In genomic region chr20:5168582-5169396, GRCh38 we compare ENCODE assay signal across 7 cellular contexts. TPM values are rescaled to one million over a fixed set of nuclear protein-coding genes. Genes with fewer than 3 reads are reported as not detected.
DNase-seq lines count a peak whose midpoint lies in the region; ATAC-seq and TF ChIP-seq lines count a peak whose summit lies in the region.

No MANE protein-coding gene starts in this region.

- H2BK5ac ChIP-seq in H9 (ENCODE audit: insufficient read length, low read length), result peak overlapping the region; percentile 20

- H2BK15ac ChIP-seq in H9 (ENCODE audit: low read depth, low read length), result no peak overlapping the region

- H3K79me2 ChIP-seq in H9 (ENCODE audit: insufficient read depth, low read length), result peaks cover 10% of the 10 kb centered on the region; the same call in 1 of the 2 replicates

- no peaks in the 10 kb centered on the region for H3K9me3 Mint-ChIP-seq in H9
- H3K9me3 Mint-ChIP-seq in dendritic cell treated with granulocyte-macrophage colony-stimulating factor and Interleukin-4, amounts not matched to agents 40 ng/mL and 50 ng/mL, for 4 days, result no peaks in the 10 kb centered on the region
- peaks cover 0 to 1% (median 0%) of the 10 kb centered on the region in 7 donors for H3K9me3 Mint-ChIP-seq in naive B cell

- no peak overlapping the region for H3K56ac ChIP-seq in H9 (ENCODE audit: insufficient read length, low read depth, low read length)

- H3K9me3 ChIP-seq in H9 (ENCODE audit: control insufficient read depth, low read depth, low read length), result no peaks in the 10 kb centered on the region

- no peak overlapping the region for H2BK12ac ChIP-seq in H9 (ENCODE audit: insufficient read length, low read depth, low read length)

- H3K14ac ChIP-seq in H9 (ENCODE audit: insufficient read depth, low read length), result peak overlapping the region; percentile 22; the same call in 1 of the 2 replicates

- no peaks in the 10 kb centered on the region for H3K27me3 ChIP-seq in H9 (ENCODE audit: insufficient read depth, low read length)

- no peak overlapping the region for H3K18ac ChIP-seq in H9 (ENCODE audit: insufficient read length, low read depth, low read length)

- H4K20me1 ChIP-seq in H9 (ENCODE audit: control insufficient read depth, insufficient read depth, insufficient read length), result no peaks in the 10 kb centered on the region

- no peak overlapping the region for H4K91ac ChIP-seq in H9 (ENCODE audit: insufficient read length, low read depth, low read length)

- ATAC-seq in naive B cell (ENCODE audit: low read depth in 2 of 2), result peak; percentile 73 to 82
- ATAC-seq in GM21619 (IDR thresholded peaks at IDR 0.05; ENCODE audit: unreplicated experiment), result no peak
- ATAC-seq in GM21825 (IDR thresholded peaks at IDR 0.05; ENCODE audit: unreplicated experiment), result no peak

- intact Hi-C loops in dendritic cell treated with granulocyte-macrophage colony-stimulating factor and Interleukin-4, amounts not matched to agents 40 ng/mL and 50 ng/mL, for 4 days (cut with micrococcal nuclease), result no loop called here

- H3K36me3 Mint-ChIP-seq in H9 (ENCODE audit: insufficient read depth in 1 of 3, low read depth in 3 of 3), result peaks cover 1 to 6% (median 3%) of the 10 kb centered on the region in 3 experiments; a peak in 3 of 7 replicates
- H3K36me3 Mint-ChIP-seq in dendritic cell treated with granulocyte-macrophage colony-stimulating factor and Interleukin-4, amounts not matched to agents 40 ng/mL and 50 ng/mL, for 4 days (ENCODE audit: low read depth), result peaks cover 33% of the 10 kb centered on the region
- H3K36me3 Mint-ChIP-seq in naive B cell, result no peaks in the 10 kb centered on the region

- no peak overlapping the region for H2BK20ac ChIP-seq in H9 (ENCODE audit: low read depth, low read length, poor library complexity, severe bottlenecking)

- peak overlapping the region; percentile 25 for H3K27ac ChIP-seq in H9 (ENCODE audit: insufficient read length, low read depth, low read length)

- H4K8ac ChIP-seq in H9 (replicated peaks; ENCODE audit: insufficient read length, low read depth, low read length), result no peak overlapping the region

- no peaks in the 10 kb centered on the region for H3K23me2 ChIP-seq in H9 (ENCODE audit: insufficient read length, low read depth, low read length, poor library complexity, severe bottlenecking)

- H3T11ph ChIP-seq in H9 (ENCODE audit: low read length), result no peak overlapping the region

- no peak overlapping the region for H2BK120ac ChIP-seq in H9 (ENCODE audit: low read depth, low read length, poor library complexity, severe bottlenecking)

- H2AK5ac ChIP-seq in H9 (ENCODE audit: insufficient read length, low read length), result no peak overlapping the region

- H3K4me1 ChIP-seq in H9 (ENCODE audit: insufficient read depth, low read length), result peaks cover 16% of the 10 kb centered on the region; the same call in 1 of the 2 replicates

- no peaks in the 10 kb centered on the region for H3K79me1 ChIP-seq in H9 (ENCODE audit: insufficient read depth, low read depth, low read length, poor library complexity, severe bottlenecking)

- peaks cover 56 to 57% of the 10 kb centered on the region in 2 experiments for H3K4me1 Mint-ChIP-seq in H9
- H3K4me1 Mint-ChIP-seq in dendritic cell treated with granulocyte-macrophage colony-stimulating factor and Interleukin-4, amounts not matched to agents 40 ng/mL and 50 ng/mL, for 4 days (ENCODE audit: low read depth), result peaks cover 81% of the 10 kb centered on the region
- H3K4me1 Mint-ChIP-seq in naive B cell, result peaks cover 61 to 96% (median 88%) of the 10 kb centered on the region in 3 donors

- H3K4me3 Mint-ChIP-seq in H9 (peak overlapping the region in 1 of 2 experiments; percentile 31; a peak in 1 of 5 replicates), naive B cell (peak overlapping the region in 7 of 8 donors; percentile 76 to 92 (median 81))
- peak overlapping the region; percentile 10 for H3K4me3 Mint-ChIP-seq in dendritic cell treated with granulocyte-macrophage colony-stimulating factor and Interleukin-4, amounts not matched to agents 40 ng/mL and 50 ng/mL, for 4 days

- no peaks in the 10 kb centered on the region for H3K27me3 Mint-ChIP-seq in H9 (ENCODE audit: low read depth)
- H3K27me3 Mint-ChIP-seq in dendritic cell treated with granulocyte-macrophage colony-stimulating factor and Interleukin-4, amounts not matched to agents 40 ng/mL and 50 ng/mL, for 4 days, result no peaks in the 10 kb centered on the region
- no peaks in the 10 kb centered on the region for H3K27me3 Mint-ChIP-seq in naive B cell

- no CpG with 5 or more reads among the region's 4 CpGs for WGBS in H9 (ENCODE audit: extremely low coverage, insufficient read length, low lambda C conversion rate)

- no peak overlapping the region; the same call in 1 of the 2 replicates for H3K4ac ChIP-seq in H9 (ENCODE audit: low read depth, low read length)

- H2AFZ ChIP-seq in H9 (ENCODE audit: low read length), result no peak overlapping the region

- no peak overlapping the region for H4K5ac ChIP-seq in H9 (ENCODE audit: insufficient read length, low read depth, low read length)

- H3K9ac ChIP-seq in H9 (ENCODE audit: extremely low read depth, insufficient read length, low read length), result peak overlapping the region; percentile 36

- DNase-seq in H9, result peak; percentile 75
- peak; percentile 45 to 84 for DNase-seq in NCI-H524 (lab: John Stamatoyannopoulos, UW)
- DNase-seq in naive B cell, result peak; percentile 29
- no peak for DNase-seq in HT-29 (ENCODE audit: low spot score)

- no peak overlapping the region for H3K4me2 ChIP-seq in H9 (ENCODE audit: insufficient read depth, insufficient read length, low read length)

- TF ChIP-seq CTCF in H9 (conservative IDR thresholded peaks at IDR 0.05), result no peak

- H3K27ac Mint-ChIP-seq in H9 (peak overlapping the region in 2 of 3 experiments; percentile 67 to 77; a peak in 5 of 7 replicates), naive B cell (peak overlapping the region; percentile 87 to 94 (median 92))
- peak overlapping the region; percentile 82 for H3K27ac Mint-ChIP-seq in dendritic cell treated with granulocyte-macrophage colony-stimulating factor and Interleukin-4, amounts not matched to agents 40 ng/mL and 50 ng/mL, for 4 days

- no peak overlapping the region for H3K23ac ChIP-seq in H9 (ENCODE audit: insufficient read length, low read depth, low read length)

RNA-seq across cellular contexts. Expression of gene CDS2, which starts 42.0 kb away (rescaled TPM):
- total RNA-seq in H9 (2021), result 60.3 and 63.2 TPM in 2 replicates
- 10 to 100 TPM; 41.0 to 73.4 (median 50.4) TPM for polyA plus RNA-seq in naive B cell (ENCODE audit: low read depth in 6 of 6)
- 5.9 and 7.1 TPM in 2 replicates for total RNA-seq in HT-29 (2014; rRNA removed; shearing (Covaris generic))

RNA-seq across cellular contexts. Expression of gene PCNA, which starts 49.0 kb away (rescaled TPM):
- total RNA-seq in H9 (2021), result 274 and 284 TPM in 2 replicates
- polyA plus RNA-seq in naive B cell (ENCODE audit: low read depth in 6 of 6), result 10 to 100 TPM; 33.4 to 43.0 (median 39.0) TPM
- 264 and 270 TPM in 2 replicates for total RNA-seq in HT-29 (2014; rRNA removed; shearing (Covaris generic))

RNA-seq across cellular contexts. Expression of gene TMEM230, which starts 55.9 kb away (rescaled TPM):
- 62.3 and 64.3 TPM in 2 replicates for total RNA-seq in H9 (2021)
- polyA plus RNA-seq in naive B cell (ENCODE audit: low read depth in 6 of 6), result 100 to 1,000 TPM; 201 to 343 (median 245) TPM
- total RNA-seq in HT-29 (2014; rRNA removed; shearing (Covaris generic)), result 90.2 and 93.2 TPM in 2 replicates

Comparison
In these comparisons a context has a peak if more than half of its experiments do, and no peak if none do; other contexts are left out.
1. ATAC-seq: peak in naive B cell (2 of 2); none in GM21619 (single experiment) and GM21825 (single experiment).
2. Peak in every context shown above with its lines, with median percentiles within 50 percentile points of each other: H3K27ac Mint-ChIP-seq.